8 cellular contexts compared by ENCODE assay signal in the genomic region with DNA sequence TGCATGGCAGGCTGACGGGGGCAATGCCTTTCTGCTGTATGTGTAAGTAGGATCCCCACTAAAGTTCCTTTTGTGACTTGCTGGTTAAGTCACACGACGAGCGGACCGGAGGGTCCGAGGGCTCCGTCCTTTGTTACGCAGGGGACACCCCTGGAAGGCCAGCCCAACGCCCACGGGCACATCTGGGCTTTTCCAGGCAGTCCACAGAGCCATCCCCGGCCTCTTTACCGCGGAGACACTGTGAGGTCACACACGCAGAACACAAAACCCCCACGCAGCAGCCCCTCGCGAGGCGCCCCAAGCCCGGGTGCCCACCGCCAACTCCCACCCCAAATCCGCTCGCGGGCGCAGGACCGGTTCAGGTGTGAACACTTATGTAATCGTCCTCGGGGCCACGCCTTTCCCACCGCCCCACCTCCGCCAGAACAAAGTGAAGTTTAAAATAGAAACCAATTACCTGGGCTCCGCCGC. TPM values are rescaled to one million over a fixed set of nuclear protein-coding genes. Genes with fewer than 3 reads are reported as not detected.
DNase-seq lines count a peak whose midpoint lies in the region; ATAC-seq and TF ChIP-seq lines count a peak whose summit lies in the region.

No MANE protein-coding gene starts in this region.

- H3K4me2 ChIP-seq in KMS-11, result peak overlapping the region; percentile 85

- no peaks in the 10 kb centered on the region for H3K9me3 Mint-ChIP-seq in activated CD8-positive, alpha-beta memory T cell treated with anti-CD3 and anti-CD28 coated beads, Interleukin-2, amount 10 ng/mL, durations not matched to agents 7 days and 5 days (ENCODE audit: low read depth)
- H3K9me3 Mint-ChIP-seq in nephron, result no peaks in the 10 kb centered on the region

- H2AFZ ChIP-seq in KMS-11 (ENCODE audit: low read depth), result no peak overlapping the region

- H3K27ac Mint-ChIP-seq in activated CD8-positive, alpha-beta memory T cell treated with anti-CD3 and anti-CD28 coated beads, Interleukin-2, amount 10 ng/mL, durations not matched to agents 7 days and 5 days, result no peak overlapping the region
- H3K27ac Mint-ChIP-seq in nephron, result peak overlapping the region; percentile 82 to 97 (median 93)

- H3K4me1 ChIP-seq in KMS-11 (ENCODE audit: low read depth, poor library complexity, severe bottlenecking), result peaks cover 12% of the 10 kb centered on the region

- ATAC-seq in activated CD8-positive, alpha-beta memory T cell treated with anti-CD3 and anti-CD28 coated beads, Interleukin-2, amount 10 ng/mL, durations not matched to agents 7 days and 5 days, result no peak
- peak; percentile 27 for ATAC-seq in esophagus mucosa
- no peak for ATAC-seq in HG03565 (IDR thresholded peaks at IDR 0.05; ENCODE audit: unreplicated experiment)

- CTCF ChIA-PET in activated CD8-positive, alpha-beta memory T cell treated with anti-CD3 and anti-CD28 coated beads, Interleukin-2, amount 10 ng/mL, durations not matched to agents 7 days and 5 days (lab: Charles Lee), result no interaction called here

- H3K4me3 ChIP-seq in KMS-11 (IDR thresholded peaks at IDR 0.05; ENCODE audit: insufficient read depth, low read depth, low read length), result no peak overlapping the region

- peaks cover 10% of the 10 kb centered on the region; the same call in 1 of the 2 replicates for H4K20me1 ChIP-seq in KMS-11 (ENCODE audit: insufficient read depth)

- peak overlapping the region; percentile 71 for H3K4me3 Mint-ChIP-seq in activated CD8-positive, alpha-beta memory T cell treated with anti-CD3 and anti-CD28 coated beads, Interleukin-2, amount 10 ng/mL, durations not matched to agents 7 days and 5 days
- peak overlapping the region; percentile 97 to 98 (median 97) for H3K4me3 Mint-ChIP-seq in nephron

- H3K4me1 Mint-ChIP-seq in activated CD8-positive, alpha-beta memory T cell treated with anti-CD3 and anti-CD28 coated beads, Interleukin-2, amount 10 ng/mL, durations not matched to agents 7 days and 5 days, result peaks cover 26% of the 10 kb centered on the region
- H3K4me1 Mint-ChIP-seq in nephron, result peaks cover 49% of the 10 kb centered on the region

- H3K27me3 ChIP-seq in KMS-11 (ENCODE audit: insufficient read depth, low read depth), result no peaks in the 10 kb centered on the region

- H3K36me3 ChIP-seq in KMS-11 (ENCODE audit: insufficient read depth), result no peaks in the 10 kb centered on the region

- DNase-seq in DMS53 treated with DMSO at 0.1 percent for 48 hours (lab: John Stamatoyannopoulos, UW; ENCODE audit: unreplicated experiment) (peak; percentile 20), iPS-NIHi11 (ENCODE audit: low spot score) (no peak), GF-D8 (lab: John Stamatoyannopoulos, UW) (no peak)
- no peak for DNase-seq in activated CD8-positive, alpha-beta memory T cell treated with anti-CD3 and anti-CD28 coated beads, Interleukin-2, amount 10 ng/mL, durations not matched to agents 7 days and 5 days

- H3K27ac ChIP-seq in KMS-11, result no peak overlapping the region

- H3K36me3 Mint-ChIP-seq in activated CD8-positive, alpha-beta memory T cell treated with anti-CD3 and anti-CD28 coated beads, Interleukin-2, amount 10 ng/mL, durations not matched to agents 7 days and 5 days, result no peaks in the 10 kb centered on the region
- peaks cover 3% of the 10 kb centered on the region for H3K36me3 Mint-ChIP-seq in nephron (ENCODE audit: low read depth)

- TF ChIP-seq CTCF in KMS-11 (conservative IDR thresholded peaks at IDR 0.05; ENCODE audit: low read depth, low read length), result no peak
- no peak for TF ChIP-seq CTCF in nephron (IDR thresholded peaks at IDR 0.05; ENCODE audit: unreplicated experiment in 3 of 3)

- peaks cover 72% of the 10 kb centered on the region for H3K27me3 Mint-ChIP-seq in activated CD8-positive, alpha-beta memory T cell treated with anti-CD3 and anti-CD28 coated beads, Interleukin-2, amount 10 ng/mL, durations not matched to agents 7 days and 5 days
- H3K27me3 Mint-ChIP-seq in nephron (ENCODE audit: low read depth), result no peaks in the 10 kb centered on the region

- peaks cover 66% of the 10 kb centered on the region; the same call in 1 of the 2 replicates for H3K79me2 ChIP-seq in KMS-11 (ENCODE audit: insufficient read depth, low read depth)

- H3K9ac ChIP-seq in KMS-11, result peak overlapping the region; percentile 30; the same call in 1 of the 2 replicates

RNA-seq across cellular contexts. Expression of a gene that starts 4.3 kb away (rescaled TPM):
- total RNA-seq in activated CD8-positive, alpha-beta memory T cell treated with anti-CD3 and anti-CD28 coated beads, Interleukin-2, amount 10 ng/mL, durations not matched to agents 7 days and 5 days, result 1 to 10 TPM; 1.5 to 2.0 TPM
- 19.3 TPM for total RNA-seq in esophagus mucosa
